Comparison of ENCODE assay signal across 8 cellular contexts in genomic region chr1:9960705-9961562, GRCh38. TPM values are rescaled to one million over a fixed set of nuclear protein-coding genes. Genes with fewer than 3 reads are reported as not detected.
A peak's percentile ranks its signal among the peaks of the same experiment; 100 is the strongest.
DNase-seq lines count a peak whose midpoint lies in the region; ATAC-seq, FAIRE-seq and TF ChIP-seq lines count a peak whose summit lies in the region.

No MANE protein-coding gene starts in this region.

- TF ChIP-seq CTCF in D721Med (IDR thresholded peaks at IDR 0.05; ENCODE audit: insufficient read depth, missing control alignments) (no peak), fibroblast of the aortic adventitia (IDR thresholded peaks at IDR 0.05; ENCODE audit: insufficient read depth, low read length) (no peak), osteocyte (IDR thresholded peaks at IDR 0.05) (no peak), Calu3 (IDR thresholded peaks at IDR 0.05; ENCODE audit: unreplicated experiment) (no peak)

- no peak overlapping the region for H3K4me3 Mint-ChIP-seq in osteocyte (ENCODE audit: unreplicated experiment)
- no peak overlapping the region for H3K4me3 Mint-ChIP-seq in Calu3 (ENCODE audit: low read depth, unreplicated experiment)

- peak; percentile 39 for DNase-seq in D721Med (ENCODE audit: insufficient read length, low spot score)
- peak; percentile 81 for DNase-seq in H7
- DNase-seq in NCI-H226, result peak; percentile 46
- peak; percentile 24 for DNase-seq in fibroblast of the aortic adventitia (ENCODE audit: low read depth)
- no peak for DNase-seq in osteocyte (ENCODE audit: extremely low spot score, unreplicated experiment)
- no peak for DNase-seq in Calu3

- FAIRE-seq in D721Med (lab: Jason Lieb, UNC), result no peak

- H3K36me3 Mint-ChIP-seq in osteocyte (ENCODE audit: unreplicated experiment) (no peaks in the 10 kb centered on the region), Calu3 (ENCODE audit: insufficient read depth, unreplicated experiment) (no peaks in the 10 kb centered on the region)

- no peak overlapping the region for H3K27ac Mint-ChIP-seq in osteocyte (ENCODE audit: unreplicated experiment)
- H3K27ac Mint-ChIP-seq in Calu3 (ENCODE audit: unreplicated experiment), result no peak overlapping the region

- no peaks in the 10 kb centered on the region for H3K36me3 ChIP-seq in H7 (replicated peaks; ENCODE audit: control insufficient read depth, insufficient read depth, low read length)

- H3K4me1 Mint-ChIP-seq in osteocyte (ENCODE audit: unreplicated experiment) (peaks cover 7% of the 10 kb centered on the region), Calu3 (ENCODE audit: low read depth, unreplicated experiment) (no peaks in the 10 kb centered on the region)

- ATAC-seq in GM18867 (IDR thresholded peaks at IDR 0.05; ENCODE audit: unreplicated experiment) (no peak), HG03159 (IDR thresholded peaks at IDR 0.05; ENCODE audit: unreplicated experiment) (no peak)

- H3K27me3 ChIP-seq in H7 (ENCODE audit: control insufficient read depth, insufficient read depth, low read length), result no peaks in the 10 kb centered on the region

- H3K4me3 ChIP-seq in H7 (ENCODE audit: insufficient read depth, low read depth, low read length), result no peak overlapping the region
- no peak overlapping the region for H3K4me3 ChIP-seq in fibroblast of the aortic adventitia (ENCODE audit: low read depth, low read length)

- H3K9me3 Mint-ChIP-seq in osteocyte (ENCODE audit: unreplicated experiment) (no peaks in the 10 kb centered on the region), Calu3 (ENCODE audit: low read depth, unreplicated experiment) (no peaks in the 10 kb centered on the region)

- no peaks in the 10 kb centered on the region for H3K27me3 Mint-ChIP-seq in osteocyte (ENCODE audit: unreplicated experiment)
- H3K27me3 Mint-ChIP-seq in Calu3 (ENCODE audit: unreplicated experiment), result no peaks in the 10 kb centered on the region

- CTCF ChIA-PET in Calu3 (lab: Charles Lee), result no interaction called here

- no TSS peak for BruUV-seq in Calu3 (replicated peaks; lab: Mats Ljungman, UMichigan)

- intact Hi-C loops in Calu3 (cut with micrococcal nuclease; ENCODE audit: unreplicated experiment), result no loop called here

RNA-seq across cellular contexts. Expression of gene NMNAT1, which starts 17.7 kb away (rescaled TPM):
- 5.7 and 6.4 TPM in 2 replicates for total RNA-seq in H7 (2014; rRNA removed; shearing (Covaris generic))
- 9.7 and 10.6 TPM in 2 replicates for total RNA-seq in fibroblast of the aortic adventitia (ENCODE audit: low replicate concordance)
- 14.5 TPM in 2 replicates for total RNA-seq in osteocyte
- total RNA-seq in Calu3 (2022), result 5.3 and 5.7 TPM in 2 replicates

RNA-seq across cellular contexts. Expression of gene LZIC, which starts 17.7 kb away (rescaled TPM):
- 20.9 and 34.9 TPM in 2 replicates for total RNA-seq in H7 (2014; rRNA removed; shearing (Covaris generic))
- total RNA-seq in fibroblast of the aortic adventitia (ENCODE audit: low replicate concordance) (50.3 and 61.0 TPM in 2 replicates), osteocyte (28.6 and 32.3 TPM in 2 replicates), Calu3 (2022) (19.8 and 22.6 TPM in 2 replicates)

RNA-seq across cellular contexts. Expression of gene RBP7, which starts 36.1 kb away (rescaled TPM):
- total RNA-seq in H7 (2014; rRNA removed; shearing (Covaris generic)), result 1.1 and 1.7 TPM in 2 replicates
- not detected in 2 replicates for total RNA-seq in fibroblast of the aortic adventitia (ENCODE audit: low replicate concordance)
- total RNA-seq in osteocyte, result not detected in 2 replicates
- 0.83 TPM in 1 of 2 replicates, not detected in the other for total RNA-seq in Calu3 (2022)

RNA-seq across cellular contexts. Expression of gene CTNNBIP1, which starts 50.9 kb away (rescaled TPM):
- total RNA-seq in H7 (2014; rRNA removed; shearing (Covaris generic)), result 78.8 and 80.7 TPM in 2 replicates
- total RNA-seq in fibroblast of the aortic adventitia (ENCODE audit: low replicate concordance), result 11.9 and 12.3 TPM in 2 replicates
- total RNA-seq in osteocyte, result 27.6 and 30.4 TPM in 2 replicates
- 11.8 and 18.1 TPM in 2 replicates for total RNA-seq in Calu3 (2022)

Comparison
In these comparisons a context has a peak if more than half of its experiments do, and no peak if none do; other contexts are left out.
1. DNase-seq: peak in D721Med (single experiment), H7 (single experiment), NCI-H226 (single experiment) and fibroblast of the aortic adventitia (single experiment); none in osteocyte (single experiment) and Calu3 (single experiment).